In the genomic region with DNA sequence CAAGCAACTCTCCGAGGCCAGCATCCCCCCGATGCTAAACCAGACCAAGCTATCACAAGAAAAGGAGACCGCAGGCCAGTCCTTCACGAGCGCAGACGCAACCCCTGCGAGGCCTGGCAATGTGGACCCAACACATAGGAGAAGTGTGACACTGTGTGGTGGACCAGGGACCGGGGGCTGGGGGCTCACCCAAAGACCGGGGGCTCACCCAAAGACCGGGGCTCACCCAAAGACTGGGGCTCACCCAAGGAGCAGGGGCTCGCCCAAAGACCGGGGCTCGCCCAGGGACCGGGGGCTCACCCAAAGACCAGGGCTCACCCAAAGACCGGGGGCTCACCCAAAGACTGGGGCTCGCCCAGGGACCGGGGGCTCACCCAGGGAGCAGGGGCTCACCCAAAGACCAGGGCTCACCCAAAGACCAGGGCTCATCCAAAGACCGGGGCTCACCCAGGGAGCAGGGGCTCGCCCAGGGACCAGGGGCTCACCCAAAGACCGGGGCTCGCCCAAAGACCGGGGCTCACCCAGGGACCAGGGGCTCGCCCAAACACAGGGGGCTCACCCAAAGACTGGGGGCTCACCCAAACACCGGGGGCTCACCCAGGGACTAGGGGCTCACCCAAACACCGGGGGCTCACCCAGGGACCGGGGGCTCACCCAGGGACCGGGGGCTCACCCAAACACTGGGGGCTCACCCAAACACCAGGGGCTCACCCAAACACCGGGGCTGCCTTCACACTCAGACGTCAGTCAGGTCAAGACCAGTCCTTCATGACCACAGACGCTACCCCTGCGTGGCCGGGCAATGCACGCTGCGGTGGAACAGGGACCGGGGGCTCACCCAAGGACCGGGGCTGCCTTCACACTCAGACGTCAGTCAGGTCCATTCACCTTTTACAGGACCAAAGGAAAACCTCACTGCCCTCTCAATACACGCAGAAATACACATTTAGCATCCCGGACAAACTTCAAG, we compare ENCODE assay signal across 13 cellular contexts. TPM values are rescaled to one million over a fixed set of nuclear protein-coding genes. Genes with fewer than 3 reads are reported as not detected.
DNase-seq lines count a peak whose midpoint lies in the region; FAIRE-seq and TF ChIP-seq lines count a peak whose summit lies in the region.
"Had no signal": no experiment of that assay in that cellular context is flagged by ENCODE, and none has a peak within 500 bp of the region (broad histone marks: within the 10 kb centered on the region; RNA-seq: fewer than 3 reads in every experiment).

No MANE protein-coding gene starts in this region.

- H2BK5ac ChIP-seq in H1 (ENCODE audit: low read depth, low read length), result no peak overlapping the region
- peak overlapping the region; percentile 24 for H2BK5ac ChIP-seq in neuronal stem cell (ENCODE audit: low read length)

- H3K4me3 ChIP-seq in BLaER1 (no peak overlapping the region), H1 (ENCODE audit: extremely low read depth in 1 of 4, insufficient read depth in 2 of 4, low read depth in 3 of 4, low read length in 4 of 4) (no peak overlapping the region), neuronal stem cell (ENCODE audit: low read length in 2 of 2) (no peak overlapping the region)
- no peak overlapping the region for H3K4me3 ChIP-seq in BLaER1 treated with 17β-estradiol and CSF1 and Interleukin-3, amounts not matched to agents 10 nM and 100 nM
- H3K4me3 ChIP-seq: SJCRH30 had no signal

- H4K8ac ChIP-seq in H1 (ENCODE audit: extremely low read depth, insufficient read depth, low read length) (peak overlapping the region; percentile 79; the same call in 1 of the 2 replicates), neuronal stem cell (ENCODE audit: low read depth, low read length) (peak overlapping the region; percentile 17)

- H2AK5ac ChIP-seq in H1 (ENCODE audit: low read depth, low read length) (no peak overlapping the region), neuronal stem cell (ENCODE audit: low read depth, low read length) (no peak overlapping the region)

- POLR2A ChIA-PET in H1 (lab: Charles Lee; ENCODE audit: partially characterized antibody), result no interaction called here

- H3K23ac ChIP-seq in H1 (ENCODE audit: insufficient read length) (no peak overlapping the region), neuronal stem cell (ENCODE audit: low read depth, low read length, poor library complexity) (peak overlapping the region; percentile 73)

- H3K27me3 ChIP-seq in BLaER1 (no peaks in the 10 kb centered on the region), H1 (replicated peaks in 1 of 4; ENCODE audit: control insufficient read depth in 3 of 4, extremely low read depth in 1 of 4, insufficient read depth in 3 of 4, low read length in 3 of 4) (no peaks in the 10 kb centered on the region), neuronal stem cell (ENCODE audit: control insufficient read depth in 3 of 3, insufficient read depth in 3 of 3, low read depth in 1 of 3, low read length in 3 of 3) (no peaks in the 10 kb centered on the region)
- no peaks in the 10 kb centered on the region for H3K27me3 ChIP-seq in BLaER1 treated with 17β-estradiol and CSF1 and Interleukin-3, amounts not matched to agents 10 nM and 100 nM
- H3K27me3 ChIP-seq: BE2C, SJCRH30 had no signal

- no peak for TF ChIP-seq EP300 in H1 (IDR thresholded peaks at IDR 0.05; ENCODE audit: borderline replicate concordance in 1 of 2, low read depth in 2 of 2, low read length in 2 of 2)

- H3K14ac ChIP-seq in H1 (ENCODE audit: insufficient read length) (no peak overlapping the region), neuronal stem cell (ENCODE audit: low read length) (peak overlapping the region; percentile 56)

- H4K5ac ChIP-seq in H1 (ENCODE audit: insufficient read length, low read depth, low read length), result no peak overlapping the region

- H3K18ac ChIP-seq in H1 (ENCODE audit: extremely low read depth, low read length) (no peak overlapping the region), neuronal stem cell (ENCODE audit: low read length) (no peak overlapping the region)

- H2BK12ac ChIP-seq in H1 (ENCODE audit: low read depth, low read length), result no peak overlapping the region
- H2BK12ac ChIP-seq in neuronal stem cell (ENCODE audit: low read length), result no peak overlapping the region

- peak overlapping the region; percentile 62; the same call in 1 of the 2 replicates for H3K9ac ChIP-seq in BLaER1
- H3K9ac ChIP-seq in BLaER1 treated with 17β-estradiol and CSF1 and Interleukin-3, amounts not matched to agents 10 nM and 100 nM, result peak overlapping the region in 8 of 11 experiments; percentile 42 to 69 (median 62); a peak in 12 of 22 replicates
- no peak overlapping the region for H3K9ac ChIP-seq in H1 (replicated peaks in 1 of 4; ENCODE audit: extremely low read depth in 1 of 4, low read depth in 3 of 4, low read length in 3 of 4)
- peak overlapping the region; percentile 21 for H3K9ac ChIP-seq in neuronal stem cell (ENCODE audit: low read depth, low read length, poor library complexity)

- H3K27ac ChIP-seq in BLaER1 (peak overlapping the region; percentile 66), H1 (ENCODE audit: low read depth, low read length) (no peak overlapping the region), neuronal stem cell (replicated peaks; ENCODE audit: low read length) (no peak overlapping the region)
- peak overlapping the region in 9 of 11 experiments; percentile 49 to 93 (median 68); a peak in 18 of 22 replicates for H3K27ac ChIP-seq in BLaER1 treated with 17β-estradiol and CSF1 and Interleukin-3, amounts not matched to agents 10 nM and 100 nM
- H3K27ac ChIP-seq: SJCRH30 had no signal

- H3K4me1 ChIP-seq in BLaER1 (peaks cover 58% of the 10 kb centered on the region), H1 (replicated peaks in 1 of 4; ENCODE audit: control insufficient read depth in 3 of 4, insufficient read depth in 4 of 4, low read length in 3 of 4) (no peaks in the 10 kb centered on the region; a peak in 1 of 7 replicates), neuronal stem cell (ENCODE audit: control insufficient read depth in 2 of 2, insufficient read depth in 1 of 2, low read depth in 1 of 2, low read length in 2 of 2) (peaks cover 0 to 3% of the 10 kb centered on the region in 2 donors)
- peaks cover 40 to 61% (median 53%) of the 10 kb centered on the region in 10 experiments for H3K4me1 ChIP-seq in BLaER1 treated with 17β-estradiol and CSF1 and Interleukin-3, amounts not matched to agents 10 nM and 100 nM
- H3K4me1 ChIP-seq: BE2C, SJCRH30 had no signal

- H2BK20ac ChIP-seq in H1 (ENCODE audit: low read length), result no peak overlapping the region

- H3K4ac ChIP-seq in H1 (replicated peaks; ENCODE audit: insufficient read length, low read depth, low read length), result no peak overlapping the region
- no peak overlapping the region for H3K4ac ChIP-seq in neuronal stem cell (ENCODE audit: low read length)

- H3K23me2 ChIP-seq in H1 (ENCODE audit: low read depth, low read length), result no peaks in the 10 kb centered on the region

- peaks cover under 1% of the 10 kb centered on the region; the same call in 1 of the 2 replicates for H3K9me3 ChIP-seq in BLaER1
- H3K9me3 ChIP-seq in BLaER1 treated with 17β-estradiol and CSF1 and Interleukin-3, amounts not matched to agents 10 nM and 100 nM (replicated peaks in 1 of 11), result peaks cover 0 to 19% (median 6%) of the 10 kb centered on the region in 11 experiments; a peak in 16 of 22 replicates
- H3K9me3 ChIP-seq in H1 (ENCODE audit: insufficient read depth in 2 of 2, low read depth in 1 of 2, low read length in 1 of 2), result no peaks in the 10 kb centered on the region
- no peaks in the 10 kb centered on the region for H3K9me3 ChIP-seq in neuronal stem cell (replicated peaks in 1 of 2; ENCODE audit: control insufficient read depth in 2 of 2, insufficient read depth in 1 of 2, low read depth in 1 of 2, low read length in 2 of 2)
- H3K9me3 ChIP-seq: BE2C, SJCRH30 had no signal

- H3K36me3 ChIP-seq in BLaER1 (peaks cover 61% of the 10 kb centered on the region), H1 (ENCODE audit: control insufficient read depth in 2 of 4, insufficient read depth in 4 of 4, low read length in 3 of 4) (peaks cover 0 to 16% (median 5%) of the 10 kb centered on the region in 4 experiments; a peak in 6 of 8 replicates), neuronal stem cell (replicated peaks in 1 of 2; ENCODE audit: control insufficient read depth in 2 of 2, insufficient read depth in 2 of 2, low read length in 2 of 2) (peaks cover 17 to 64% of the 10 kb centered on the region in 2 donors)
- peaks cover 0 to 45% (median 29%) of the 10 kb centered on the region in 11 experiments; a peak in 14 of 22 replicates for H3K36me3 ChIP-seq in BLaER1 treated with 17β-estradiol and CSF1 and Interleukin-3, amounts not matched to agents 10 nM and 100 nM
- H3K36me3 ChIP-seq: BE2C had no signal

- TF ChIP-seq POLR2A in H1 (IDR thresholded peaks at IDR 0.05; ENCODE audit: control extremely low read depth in 1 of 2, low read depth in 2 of 2, low read length in 2 of 2) (no peak), H54 (IDR thresholded peaks at IDR 0.05; ENCODE audit: low read depth, low read length) (no peak)

- FAIRE-seq in H1 (lab: Jason Lieb, UNC), result no peak
- FAIRE-seq in H54 (lab: Jason Lieb, UNC), result no peak

- no peak overlapping the region for H2AFZ ChIP-seq in H1 (ENCODE audit: low read length)
- no peak overlapping the region for H2AFZ ChIP-seq in neuronal stem cell (ENCODE audit: low read length)

- H3K56ac ChIP-seq in H1 (replicated peaks; ENCODE audit: insufficient read length, low read depth, low read length), result no peak overlapping the region

- H2BK120ac ChIP-seq in H1 (replicated peaks; ENCODE audit: low read depth, low read length) (no peak overlapping the region), neuronal stem cell (ENCODE audit: low read depth, low read length) (no peak overlapping the region)

- peak overlapping the region; percentile 81 for H3K4me2 ChIP-seq in BLaER1
- H3K4me2 ChIP-seq in BLaER1 treated with 17β-estradiol and CSF1 and Interleukin-3, amounts not matched to agents 10 nM and 100 nM, result peak overlapping the region; percentile 57 to 91 (median 82)
- H3K4me2 ChIP-seq in H1 (ENCODE audit: insufficient read depth in 1 of 2, low read depth in 2 of 2, low read length in 2 of 2), result no peak overlapping the region
- H3K4me2 ChIP-seq in neuronal stem cell (ENCODE audit: insufficient read depth, low read length, poor library complexity, severe bottlenecking), result no peak overlapping the region

- H3K79me1 ChIP-seq in H1 (ENCODE audit: low read depth, low read length), result peaks cover 18% of the 10 kb centered on the region
- peaks cover 30% of the 10 kb centered on the region for H3K79me1 ChIP-seq in neuronal stem cell (ENCODE audit: low read depth, low read length)

- H4K91ac ChIP-seq in H1 (replicated peaks; ENCODE audit: insufficient read length, low read length), result no peak overlapping the region
- no peak overlapping the region for H4K91ac ChIP-seq in neuronal stem cell (ENCODE audit: low read depth, low read length, poor library complexity)

- DNase-seq in H1 (ENCODE audit: low read depth in 1 of 2, low spot score in 2 of 2), result no peak
- no peak for DNase-seq in neuronal stem cell (ENCODE audit: low spot score)
- DNase-seq in H54 (ENCODE audit: insufficient read length, low spot score), result no peak
- no peak for DNase-seq in germinal center (ENCODE audit: low spot score)
- DNase-seq in NCI-H146 treated with DMSO at 0.1 percent for 48 hours (lab: John Stamatoyannopoulos, UW; ENCODE audit: unreplicated experiment), result no peak
- DNase-seq: BE2C, DMS 273 treated with DMSO at 0.1 percent for 48 hours, Kasumi-1, NCI-H1105 treated with DMSO at 0.1 percent for 48 hours, NCI-H2171, SJCRH30 had no signal

- H2BK15ac ChIP-seq in H1 (ENCODE audit: low read length) (no peak overlapping the region), neuronal stem cell (ENCODE audit: low read length) (no peak overlapping the region)

- no peak for TF ChIP-seq CTCF in H1 (IDR thresholded peaks at IDR 0.05; ENCODE audit: control extremely low read depth in 1 of 3, insufficient read depth in 1 of 3, low read depth in 1 of 3, low read length in 3 of 3)

- peaks cover 0 to 73% of the 10 kb centered on the region in 2 experiments; a peak in 2 of 4 replicates for H3K79me2 ChIP-seq in H1 (ENCODE audit: control insufficient read depth in 1 of 2, insufficient read depth in 2 of 2, low read length in 2 of 2)

- no peak for TF ChIP-seq RAD21 in H1 (IDR thresholded peaks at IDR 0.05 in 1 of 2, conservative IDR thresholded peaks at IDR 0.05 in 1 of 2; ENCODE audit: low read depth in 2 of 2, low read length in 2 of 2)

- CTCF ChIA-PET in H1 (lab: Charles Lee; ENCODE audit: partially characterized antibody), result no interaction called here

- peaks cover 82% of the 10 kb centered on the region; the same call in 1 of the 2 replicates for H4K20me1 ChIP-seq in BLaER1
- peaks cover 0 to 10% (median 0%) of the 10 kb centered on the region in 11 experiments; a peak in 4 of 22 replicates for H4K20me1 ChIP-seq in BLaER1 treated with 17β-estradiol and CSF1 and Interleukin-3, amounts not matched to agents 10 nM and 100 nM
- H4K20me1 ChIP-seq in H1 (replicated peaks in 1 of 2; ENCODE audit: control insufficient read depth in 1 of 2, insufficient read depth in 2 of 2, low read length in 2 of 2), result peaks cover 10 to 22% of the 10 kb centered on the region in 2 experiments

- 97% methylated on average over 17 of the region's 39 CpGs; no CpG with 5 or more reads in 1 of the 2 experiments for WGBS in H1 (ENCODE audit: extremely low coverage in 1 of 2, insufficient coverage in 1 of 2, insufficient read length in 1 of 2, insufficient replicate concordance in 2 of 2, low coverage in 1 of 2, low lambda C conversion rate in 2 of 2, missing lambda C conversion rate in 1 of 2), 2 experiments
- WGBS in neuronal stem cell (ENCODE audit: extremely low coverage in 2 of 2, insufficient read length in 2 of 2, insufficient replicate concordance in 1 of 2), 2 donors, result no CpG with 5 or more reads among the region's 39 CpGs

RNA-seq across cellular contexts. Expression of a gene that starts 32.9 kb away (rescaled TPM):
- total RNA-seq in H1 (2021; fragmentation: NEBNext Ultra II Directional; extraction: Animal tissue kit (Norgen Biotek cat#: 25700)), result 84.3 and 86.7 TPM in 2 replicates
- polyA plus RNA-seq in H1 (2011; rRNA removed), result 47.6 and 80.1 TPM in 2 replicates
- 74.0 TPM for polyA plus RNA-seq in H1 (2011; cell fraction: cytosol; rRNA removed)
- polyA plus RNA-seq in H1 (2011; cell fraction: nucleus; rRNA removed), result 265 TPM
- polyA plus RNA-seq in H1 (2012, experiment 1 of 2), result 46.6 to 79.9 TPM (median 73.3 TPM) in 4 replicates
- 48.0 TPM for polyA plus RNA-seq in H1 (2012, experiment 2 of 2)
- 41.6 TPM for polyA plus RNA-seq in H1 (2013, experiment 1 of 2)
- 37.4 TPM for polyA plus RNA-seq in H1 (2013, experiment 2 of 2)
- polyA minus RNA-seq in H1 (2011; rRNA and poly(A)+ RNA removed), result 39.1 and 49.9 TPM in 2 replicates
- 56.4 TPM for polyA minus RNA-seq in H1 (2011; cell fraction: cytosol; rRNA and poly(A)+ RNA removed)
- 122 TPM for polyA minus RNA-seq in H1 (2011; cell fraction: nucleus; rRNA and poly(A)+ RNA removed)
- polyA plus RNA-seq in neuronal stem cell (2013, experiment 1 of 2), result 57.0 TPM
- 53.8 TPM for polyA plus RNA-seq in neuronal stem cell (2013, experiment 2 of 2)

RNA-seq across cellular contexts. Expression of a gene that starts 35.3 kb away (rescaled TPM):
- total RNA-seq in H1 (2021; fragmentation: NEBNext Ultra II Directional; extraction: Animal tissue kit (Norgen Biotek cat#: 25700)), result 55.4 and 57.1 TPM in 2 replicates
- 33.9 and 59.0 TPM in 2 replicates for polyA plus RNA-seq in H1 (2011; rRNA removed)
- polyA plus RNA-seq in H1 (2011; cell fraction: cytosol; rRNA removed), result 56.3 TPM
- polyA plus RNA-seq in H1 (2011; cell fraction: nucleus; rRNA removed), result 61.5 TPM
- polyA plus RNA-seq in H1 (2012, experiment 1 of 2), result 26.6 to 55.2 TPM (median 54.8 TPM) in 4 replicates
- polyA plus RNA-seq in H1 (2012, experiment 2 of 2), result 40.7 TPM
- polyA plus RNA-seq in H1 (2013, experiment 1 of 2), result 35.4 TPM
- 32.3 TPM for polyA plus RNA-seq in H1 (2013, experiment 2 of 2)
- polyA minus RNA-seq in H1 (2011; rRNA and poly(A)+ RNA removed), result 17.9 and 18.5 TPM in 2 replicates
- 23.8 TPM for polyA minus RNA-seq in H1 (2011; cell fraction: cytosol; rRNA and poly(A)+ RNA removed)
- polyA minus RNA-seq in H1 (2011; cell fraction: nucleus; rRNA and poly(A)+ RNA removed), result 18.8 TPM
- polyA plus RNA-seq in neuronal stem cell (2013, experiment 1 of 2), result 42.2 TPM
- polyA plus RNA-seq in neuronal stem cell (2013, experiment 2 of 2), result 42.0 TPM

Comparison
In these comparisons a context has a peak if more than half of its experiments do, and no peak if none do; other contexts are left out.
1. H3K27ac ChIP-seq: peak in BLaER1 (single experiment) and BLaER1 treated with 17β-estradiol and CSF1 and Interleukin-3, amounts not matched to agents 10 nM and 100 nM (9 of 11); none in H1 (single experiment) and neuronal stem cell (single experiment).
2. H3K4me2 ChIP-seq: peak in BLaER1 (single experiment) and BLaER1 treated with 17β-estradiol and CSF1 and Interleukin-3, amounts not matched to agents 10 nM and 100 nM (11 of 11); none in H1 (0 of 2) and neuronal stem cell (single experiment).
3. H3K9ac ChIP-seq: peak in BLaER1 (single experiment), BLaER1 treated with 17β-estradiol and CSF1 and Interleukin-3, amounts not matched to agents 10 nM and 100 nM (8 of 11) and neuronal stem cell (single experiment); none in H1 (0 of 4).